ENCODE assay signal across 8 cellular contexts in the genomic region with DNA sequence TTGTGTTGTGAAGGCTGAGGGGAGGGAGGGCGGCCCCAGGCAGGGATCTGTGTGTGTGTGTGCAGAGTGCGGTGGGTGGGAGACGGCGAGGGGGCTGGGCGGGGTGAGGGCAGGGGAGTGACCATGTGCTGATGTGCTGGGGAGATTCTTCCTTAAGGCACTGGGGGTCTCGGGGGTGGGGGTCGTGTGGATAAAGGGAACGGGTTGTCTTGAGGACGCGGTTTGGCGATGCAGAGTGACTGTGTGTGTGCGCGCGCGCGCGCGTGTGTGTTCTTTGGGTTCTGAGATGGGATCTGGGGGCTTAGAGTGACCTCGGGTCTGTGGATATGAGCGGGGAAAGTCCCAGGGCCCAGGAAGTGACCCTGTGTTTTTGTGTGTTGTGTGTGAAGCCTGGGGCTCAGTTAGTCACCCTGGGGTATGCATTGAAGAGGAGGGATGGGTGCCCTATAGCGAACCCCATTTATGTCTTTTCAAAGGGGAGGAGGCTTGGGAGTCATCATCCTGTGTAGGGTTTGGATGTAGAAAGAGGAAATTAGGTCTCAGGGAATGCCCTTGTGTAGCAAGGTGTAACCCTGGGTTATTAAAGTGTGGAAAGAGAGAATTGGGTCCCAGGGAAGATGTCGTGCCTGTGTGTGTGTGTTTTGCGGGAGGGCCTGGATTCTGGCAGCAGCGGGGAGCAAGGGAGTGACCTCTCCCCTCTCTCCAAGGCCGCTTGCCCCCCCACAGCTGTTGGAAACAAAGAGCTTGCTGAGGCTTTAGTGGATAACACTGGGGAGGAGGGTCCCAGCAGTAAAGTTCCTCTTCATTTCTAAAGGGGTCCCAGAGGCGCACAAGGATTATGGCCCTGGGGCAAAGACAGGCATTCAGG. TPM values are rescaled to one million over a fixed set of nuclear protein-coding genes. Genes with fewer than 3 reads are reported as not detected.
DNase-seq lines count a peak whose midpoint lies in the region; ATAC-seq lines count a peak whose summit lies in the region.

No MANE protein-coding gene starts in this region.

- DNase-seq in CD4-positive, alpha-beta memory T cell, result no peak
- DNase-seq in NCI-H69 (lab: John Stamatoyannopoulos, UW), result peak; percentile 68
- no peak for DNase-seq in effector memory CD8-positive, alpha-beta T cell
- DNase-seq in neuronal stem cell (ENCODE audit: low spot score), result peak; percentile 70
- DNase-seq in NCI-H2107 (lab: John Stamatoyannopoulos, UW), result no peak
- no peak for DNase-seq in NCI-H2171 (lab: John Stamatoyannopoulos, UW)

- ATAC-seq in effector memory CD8-positive, alpha-beta T cell (replicated peaks), result no peak
- ATAC-seq in HG03135 (IDR thresholded peaks at IDR 0.05; ENCODE audit: unreplicated experiment) (no peak), HG02870 (IDR thresholded peaks at IDR 0.05; ENCODE audit: unreplicated experiment) (no peak)

- no peak overlapping the region for H3K23ac ChIP-seq in neuronal stem cell (ENCODE audit: low read depth, low read length, poor library complexity)

- H2BK120ac ChIP-seq in neuronal stem cell (ENCODE audit: low read depth, low read length), result no peak overlapping the region

- intact Hi-C loops in CD4-positive, alpha-beta memory T cell (cut with micrococcal nuclease), result no loop called here

- H2BK15ac ChIP-seq in neuronal stem cell (ENCODE audit: low read length), result peak overlapping the region; percentile 100

- no peak overlapping the region for H3K4ac ChIP-seq in neuronal stem cell (ENCODE audit: low read length)

- H3K9ac ChIP-seq in neuronal stem cell (ENCODE audit: low read depth, low read length, poor library complexity), result peak overlapping the region; percentile 99

- H2AK5ac ChIP-seq in neuronal stem cell (ENCODE audit: low read depth, low read length), result peak overlapping the region; percentile 100

- H4K91ac ChIP-seq in neuronal stem cell (ENCODE audit: low read depth, low read length, poor library complexity), result no peak overlapping the region

- H3K79me1 ChIP-seq in neuronal stem cell (ENCODE audit: low read depth, low read length), result peaks cover 4% of the 10 kb centered on the region

- H3K36me3 ChIP-seq in CD4-positive, alpha-beta memory T cell (ENCODE audit: insufficient read depth, low read length), result no peaks in the 10 kb centered on the region
- H3K36me3 ChIP-seq in neuronal stem cell (replicated peaks in 1 of 2; ENCODE audit: control insufficient read depth in 2 of 2, insufficient read depth in 2 of 2, low read length in 2 of 2), result peaks cover 0 to 11% of the 10 kb centered on the region in 2 donors

- no peak overlapping the region for H3K27ac ChIP-seq in CD4-positive, alpha-beta memory T cell (ENCODE audit: low read depth, low read length)
- peak overlapping the region; percentile 90 for H3K27ac ChIP-seq in neuronal stem cell (replicated peaks; ENCODE audit: low read length)

- no peaks in the 10 kb centered on the region for H3K9me3 ChIP-seq in CD4-positive, alpha-beta memory T cell (ENCODE audit: control insufficient read depth in 1 of 2, low read length in 2 of 2)
- H3K9me3 ChIP-seq in neuronal stem cell (replicated peaks in 1 of 2; ENCODE audit: control insufficient read depth in 2 of 2, insufficient read depth in 1 of 2, low read depth in 1 of 2, low read length in 2 of 2), result peaks cover 2 to 3% of the 10 kb centered on the region in 2 donors

- no peaks in the 10 kb centered on the region for H3K4me1 ChIP-seq in CD4-positive, alpha-beta memory T cell (ENCODE audit: insufficient read depth, low read length)
- H3K4me1 ChIP-seq in neuronal stem cell (ENCODE audit: control insufficient read depth in 2 of 2, insufficient read depth in 1 of 2, low read depth in 1 of 2, low read length in 2 of 2), result peaks cover 10 to 17% of the 10 kb centered on the region in 2 donors

- H4K8ac ChIP-seq in neuronal stem cell (ENCODE audit: low read depth, low read length), result no peak overlapping the region

- no peak overlapping the region for H2BK12ac ChIP-seq in neuronal stem cell (ENCODE audit: low read length)

- H3K27me3 Mint-ChIP-seq in CD4-positive, alpha-beta memory T cell, result peaks cover 26 to 27% of the 10 kb centered on the region in 2 donors
- H3K27me3 Mint-ChIP-seq in effector memory CD8-positive, alpha-beta T cell, result peaks cover 39 to 46% of the 10 kb centered on the region in 2 donors

- H3K27ac Mint-ChIP-seq in CD4-positive, alpha-beta memory T cell, result no peak overlapping the region
- H3K27ac Mint-ChIP-seq in effector memory CD8-positive, alpha-beta T cell, result no peak overlapping the region

- POLR2A ChIA-PET in CD4-positive, alpha-beta memory T cell (lab: Charles Lee; ENCODE audit: partially characterized antibody), result no interaction called here

- H3K4me2 ChIP-seq in neuronal stem cell (ENCODE audit: insufficient read depth, low read length, poor library complexity, severe bottlenecking), result peak overlapping the region; percentile 65

- peak overlapping the region; percentile 89 for H2AFZ ChIP-seq in neuronal stem cell (ENCODE audit: low read length)

- H3K4me1 Mint-ChIP-seq in CD4-positive, alpha-beta memory T cell, result peaks cover 2 to 10% (median 7%) of the 10 kb centered on the region in 4 donors
- H3K4me1 Mint-ChIP-seq in effector memory CD8-positive, alpha-beta T cell (ENCODE audit: low read depth in 2 of 2), result peaks cover 4 to 6% of the 10 kb centered on the region in 2 donors

- H3K36me3 Mint-ChIP-seq in CD4-positive, alpha-beta memory T cell, result peaks cover 0 to 2% of the 10 kb centered on the region in 2 donors
- no peaks in the 10 kb centered on the region for H3K36me3 Mint-ChIP-seq in effector memory CD8-positive, alpha-beta T cell (ENCODE audit: insufficient read depth)

- H3K4me3 Mint-ChIP-seq in CD4-positive, alpha-beta memory T cell, result peak overlapping the region in 7 of 8 donors; percentile 67 to 85 (median 80)
- H3K4me3 Mint-ChIP-seq in effector memory CD8-positive, alpha-beta T cell, result peak overlapping the region; percentile 56 to 68

- H3K4me3 ChIP-seq in CD4-positive, alpha-beta memory T cell (ENCODE audit: low read length in 2 of 2), result peak overlapping the region in 1 of 2 donors; percentile 35
- peak overlapping the region; percentile 83 to 100 for H3K4me3 ChIP-seq in neuronal stem cell (ENCODE audit: low read length in 2 of 2)

- peaks cover 21% of the 10 kb centered on the region for H3K27me3 ChIP-seq in CD4-positive, alpha-beta memory T cell (ENCODE audit: insufficient read depth, low read length)
- H3K27me3 ChIP-seq in neuronal stem cell (ENCODE audit: control insufficient read depth in 3 of 3, insufficient read depth in 3 of 3, low read depth in 1 of 3, low read length in 3 of 3), result no peaks in the 10 kb centered on the region

- H3K9me3 Mint-ChIP-seq in CD4-positive, alpha-beta memory T cell, result no peaks in the 10 kb centered on the region
- no peaks in the 10 kb centered on the region for H3K9me3 Mint-ChIP-seq in effector memory CD8-positive, alpha-beta T cell

- WGBS in neuronal stem cell (ENCODE audit: extremely low coverage in 2 of 2, insufficient read length in 2 of 2, insufficient replicate concordance in 1 of 2), 2 donors, result no CpG with 5 or more reads among the region's 26 CpGs

- CTCF ChIA-PET in CD4-positive, alpha-beta memory T cell (lab: Charles Lee; ENCODE audit: partially characterized antibody), result no interaction called here

- peak overlapping the region; percentile 100 for H3K14ac ChIP-seq in neuronal stem cell (ENCODE audit: low read length)

- peak overlapping the region; percentile 100 for H3K18ac ChIP-seq in neuronal stem cell (ENCODE audit: low read length)

- peak overlapping the region; percentile 99 for H2BK5ac ChIP-seq in neuronal stem cell (ENCODE audit: low read length)

RNA-seq across cellular contexts. Expression of a gene that starts 1.4 kb away (rescaled TPM):
- total RNA-seq in CD4-positive, alpha-beta memory T cell, result not detected
- not detected for polyA plus RNA-seq in CD4-positive, alpha-beta memory T cell
- polyA plus RNA-seq in neuronal stem cell (2013, experiment 1 of 2), result 27.7 TPM
- polyA plus RNA-seq in neuronal stem cell (2013, experiment 2 of 2), result 27.6 TPM

RNA-seq across cellular contexts. Expression of a gene that starts 47.4 kb away (rescaled TPM):
- total RNA-seq in CD4-positive, alpha-beta memory T cell, result 10 to 100 TPM; 14.4 to 14.8 TPM
- polyA plus RNA-seq in CD4-positive, alpha-beta memory T cell, result 1 to 10 TPM; 6.0 to 8.0 TPM
- polyA plus RNA-seq in neuronal stem cell (2013, experiment 1 of 2), result 42.3 TPM
- polyA plus RNA-seq in neuronal stem cell (2013, experiment 2 of 2), result 43.4 TPM

Comparison
In these comparisons a context has a peak if more than half of its experiments do, and no peak if none do; other contexts are left out.
1. DNase-seq: peak in NCI-H69 (single experiment) and neuronal stem cell (single experiment); none in CD4-positive, alpha-beta memory T cell (0 of 5), effector memory CD8-positive, alpha-beta T cell (0 of 3), NCI-H2107 (single experiment) and NCI-H2171 (single experiment).